12 cellular contexts compared by ENCODE assay signal in the genomic region with DNA sequence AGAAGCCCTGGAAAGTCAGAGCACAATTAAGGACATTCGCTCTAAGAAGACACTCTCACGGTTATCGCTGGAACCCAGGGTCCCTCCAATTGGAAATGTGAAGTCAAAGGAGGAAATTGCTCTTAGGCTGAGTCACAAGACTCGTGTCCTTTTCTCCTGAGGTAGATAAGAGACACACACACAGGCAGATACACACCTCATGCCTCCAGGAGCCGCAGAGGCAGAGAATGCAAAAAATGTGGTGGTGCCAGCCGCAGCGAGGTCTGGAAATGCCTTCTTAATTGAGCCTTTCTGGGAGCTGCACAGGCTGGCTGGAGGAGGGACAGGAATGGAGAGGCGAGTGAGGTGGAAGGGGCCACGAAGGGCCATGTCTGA.
DNase-seq lines count a peak whose midpoint lies in the region; ATAC-seq and TF ChIP-seq lines count a peak whose summit lies in the region.
"Had no signal": no experiment of that assay in that cellular context is flagged by ENCODE, and none has a peak within 500 bp of the region (broad histone marks: within the 10 kb centered on the region; RNA-seq: fewer than 3 reads in every experiment).

No MANE protein-coding gene starts in this region.

- POLR2A ChIA-PET in PC-9 (lab: Charles Lee; ENCODE audit: unreplicated experiment): interaction anchor here (0.6 to 2.0 kb wide), 7 partner anchors 68 to 706 kb away, joined by 3 to 17 read pairs (median 5); a partner anchor contains a TSS

- intact Hi-C loops in PC-9 (cut with micrococcal nuclease; ENCODE audit: unreplicated experiment): loop anchor here (1.0 to 10.0 kb wide), 13 partner anchors 34 to 622 kb away; no protein-coding TSS in a partner anchor

- H3K4me3 ChIP-seq in PC-9 (peak overlapping the region; percentile 12; the same call in 1 of the 2 replicates), muscle layer of duodenum (ENCODE audit: low read depth in 1 of 2, low read length in 2 of 2) (no peak overlapping the region)

- CTCF ChIA-PET in PC-9 (lab: Charles Lee): interaction anchor here (0.7 to 1.9 kb wide), 3 partner anchors 51 to 351 kb away, joined by 3 to 13 read pairs (median 7); no protein-coding TSS in a partner anchor

- no peak for ATAC-seq in HG03108 (IDR thresholded peaks at IDR 0.05; ENCODE audit: unreplicated experiment)
- ATAC-seq: right cardiac atrium had no signal

- peaks cover 42% of the 10 kb centered on the region for H3F3A ChIP-seq in PC-9 (ENCODE audit: insufficient read depth, low read depth)

- H3K4me2 ChIP-seq in PC-9: peak overlapping the region; percentile 73

- H3K27ac ChIP-seq in PC-9 (peak overlapping the region; percentile 98), epithelial cell of prostate (peak overlapping the region; percentile 91), muscle layer of duodenum (ENCODE audit: low read length) (peak overlapping the region; percentile 29)

- TF ChIP-seq CTCF in PC-9 (conservative IDR thresholded peaks at IDR 0.05): no peak; the same call in 1 of the 2 replicates
- TF ChIP-seq CTCF in GM13976 (IDR thresholded peaks at IDR 0.05; ENCODE audit: borderline replicate concordance, control extremely low read depth, extremely low read depth, insufficient read depth, missing control alignments): no peak

- peaks cover 59% of the 10 kb centered on the region for H3K4me1 ChIP-seq in PC-9 (replicated peaks; ENCODE audit: insufficient read depth)
- H3K4me1 ChIP-seq in muscle layer of duodenum (ENCODE audit: control insufficient read depth in 1 of 2, insufficient read depth in 2 of 2, low read length in 2 of 2): peaks cover 0 to 9% of the 10 kb centered on the region in 2 donors

- no peaks in the 10 kb centered on the region for H3K79me2 ChIP-seq in PC-9 (ENCODE audit: low read depth)

- BruUV-seq in PC-9 (replicated peaks; lab: Mats Ljungman, UMichigan): no TSS peak

- no peak overlapping the region for H2AFZ ChIP-seq in PC-9

- no peaks in the 10 kb centered on the region for H3K36me3 ChIP-seq in PC-9 (ENCODE audit: low read depth)
- H3K36me3 ChIP-seq in muscle layer of duodenum (ENCODE audit: control insufficient read depth in 1 of 2, insufficient read depth in 2 of 2, low read length in 2 of 2): no peaks in the 10 kb centered on the region

- H3K9me3 ChIP-seq in PC-9 (ENCODE audit: insufficient read depth, low read depth) (no peaks in the 10 kb centered on the region), muscle layer of duodenum (ENCODE audit: control insufficient read depth in 1 of 2, low read length in 2 of 2) (no peaks in the 10 kb centered on the region)

- H3K9me2 ChIP-seq in PC-9 (ENCODE audit: insufficient read depth): no peaks in the 10 kb centered on the region

- in situ Hi-C loops in GM13976 (cut with MboI; ENCODE audit: low sequenced_read_pairs, unreplicated experiment): loop anchor here (25.0 kb wide), 1 partner anchor 355 kb away; a partner anchor contains a TSS

- peak; percentile 89 for DNase-seq in Daoy (ENCODE audit: low read depth)
- peak; percentile 94 to 100 for DNase-seq in PC-9
- DNase-seq in epithelial cell of prostate (ENCODE audit: low read depth, low spot score): peak; percentile 78
- DNase-seq in activated T-cell treated with anti-CD3 and anti-CD28 coated beads, Interleukin-2, amount 50 U/mL, for 1 hour: no peak
- DNase-seq in GM13976 (ENCODE audit: low spot score): no peak
- no peak for DNase-seq in MV-4-11 (lab: John Stamatoyannopoulos, UW)
- DNase-seq: activated CD4-positive, alpha-beta T cell treated with anti-CD3 and anti-CD28 coated beads for 48 hours; activated effector memory CD4-positive, alpha-beta T cell treated with Interleukin-2 at 50 U/mL for 16 hours; Karpas-422; right cardiac atrium had no signal

- H4K20me1 ChIP-seq in PC-9 (ENCODE audit: insufficient read depth): no peaks in the 10 kb centered on the region

- H3K27me3 ChIP-seq in PC-9 (ENCODE audit: insufficient read depth, low read depth) (no peaks in the 10 kb centered on the region), muscle layer of duodenum (ENCODE audit: low read depth, low read length) (no peaks in the 10 kb centered on the region)

Comparison
In these comparisons a context has a peak if more than half of its experiments do, and no peak if none do; other contexts are left out.
1. DNase-seq: peak in Daoy (single experiment), PC-9 (2 of 2) and epithelial cell of prostate (single experiment); none in activated T-cell treated with anti-CD3 and anti-CD28 coated beads, Interleukin-2, amount 50 U/mL, for 1 hour (single experiment), GM13976 (single experiment) and MV-4-11 (single experiment).
2. H3K27ac ChIP-seq: peak in every context shown above with its lines; median percentile 98 in PC-9; 91 in epithelial cell of prostate; 29 in muscle layer of duodenum.